ENCODE assay signal across 1 cellular context in the genomic region with DNA sequence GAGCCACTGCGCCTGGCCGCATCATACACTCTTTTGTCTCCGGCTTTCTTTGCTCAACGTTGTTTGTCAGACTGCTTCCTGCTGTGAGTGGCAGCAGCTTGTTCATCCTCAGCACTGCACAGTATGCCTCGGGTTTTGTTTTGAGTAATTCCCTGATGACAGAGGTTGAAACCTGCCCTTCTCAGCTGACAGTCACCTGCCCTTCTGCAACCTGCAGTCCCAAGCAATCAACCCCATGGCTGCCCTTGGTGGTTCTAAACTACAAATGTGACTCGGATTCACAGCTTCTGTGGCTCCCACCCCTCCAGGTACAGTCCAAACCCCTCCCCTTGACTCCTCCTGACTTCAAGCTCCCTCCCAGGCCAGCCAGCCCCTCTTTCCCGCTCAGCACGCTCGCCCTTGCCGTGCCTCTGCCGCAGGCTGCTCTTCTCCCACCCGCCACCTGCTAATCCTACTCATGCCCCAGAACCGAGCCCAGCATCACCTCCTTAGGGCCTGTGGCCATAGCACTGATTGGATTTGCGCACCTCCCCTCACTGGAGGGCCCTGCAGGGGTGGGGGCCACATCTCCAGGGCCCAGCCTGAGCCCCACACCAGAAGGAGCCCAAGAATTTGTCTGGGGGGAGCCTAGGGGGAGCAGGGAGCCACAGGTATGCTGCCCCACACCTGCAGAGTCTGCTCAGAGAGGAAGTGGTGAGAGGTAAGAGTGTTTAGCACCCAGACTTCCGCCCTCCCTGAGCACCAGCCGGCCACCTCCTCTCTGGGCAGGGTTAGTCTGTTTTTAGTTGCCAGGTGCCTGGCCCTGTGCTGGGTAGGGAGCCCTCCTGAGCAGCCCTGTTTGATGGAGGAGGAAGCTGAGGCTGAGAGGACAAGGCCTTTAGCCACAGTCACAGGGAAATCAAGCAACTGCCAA.
TF ChIP-seq lines count a peak whose summit lies in the region.

No MANE protein-coding gene starts in this region.

TF ChIP-seq in HEK293, 187 proteins besides CTCF, POLR2A, EP300 and RAD21 (continued from another document):
- TF ChIP-seq, protein P1, sequence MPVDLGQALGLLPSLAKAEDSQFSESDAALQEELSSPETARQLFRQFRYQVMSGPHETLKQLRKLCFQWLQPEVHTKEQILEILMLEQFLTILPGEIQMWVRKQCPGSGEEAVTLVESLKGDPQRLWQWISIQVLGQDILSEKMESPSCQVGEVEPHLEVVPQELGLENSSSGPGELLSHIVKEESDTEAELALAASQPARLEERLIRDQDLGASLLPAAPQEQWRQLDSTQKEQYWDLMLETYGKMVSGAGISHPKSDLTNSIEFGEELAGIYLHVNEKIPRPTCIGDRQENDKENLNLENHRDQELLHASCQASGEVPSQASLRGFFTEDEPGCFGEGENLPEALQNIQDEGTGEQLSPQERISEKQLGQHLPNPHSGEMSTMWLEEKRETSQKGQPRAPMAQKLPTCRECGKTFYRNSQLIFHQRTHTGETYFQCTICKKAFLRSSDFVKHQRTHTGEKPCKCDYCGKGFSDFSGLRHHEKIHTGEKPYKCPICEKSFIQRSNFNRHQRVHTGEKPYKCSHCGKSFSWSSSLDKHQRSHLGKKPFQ (tag by site-specific recombination; IDR thresholded peaks at IDR 0.05), result peak; percentile 76
